Comparison of ENCODE assay signal across 35 cellular contexts in genomic region chr11:5807580-5807979, GRCh38. TPM values are rescaled to one million over a fixed set of nuclear protein-coding genes. Genes with fewer than 3 reads are reported as not detected.
DNase-seq lines count a peak whose midpoint lies in the region; ATAC-seq, FAIRE-seq and TF ChIP-seq lines count a peak whose summit lies in the region.
"Had no signal": no experiment of that assay in that cellular context is flagged by ENCODE, and none has a peak within 500 bp of the region (broad histone marks: within the 10 kb centered on the region; RNA-seq: fewer than 3 reads in every experiment).

No MANE protein-coding gene starts in this region.

- no peak overlapping the region for H4K91ac ChIP-seq in H1 (replicated peaks; ENCODE audit: insufficient read length, low read length)

- TF ChIP-seq POLR2A in H1 (IDR thresholded peaks at IDR 0.05; ENCODE audit: control extremely low read depth in 1 of 2, low read depth in 2 of 2, low read length in 2 of 2): no peak

- H3K23ac ChIP-seq in H1 (ENCODE audit: insufficient read length): no peak overlapping the region

- CTCF ChIA-PET in activated naive CD4-positive, alpha-beta T cell treated with anti-CD3 and anti-CD28 coated beads for 36 hours (lab: Charles Lee): interaction anchor here (0.6 to 1.1 kb wide), 5 partner anchors 123 to 1056 kb away, joined by 3 to 7 read pairs (median 3); partner anchors contain the start of gene TRIM5
- CTCF ChIA-PET in H1 (lab: Charles Lee; ENCODE audit: partially characterized antibody): interaction anchor here (0.6 to 1.6 kb wide), 19 partner anchors 10 to 693 kb away, joined by 3 to 8 read pairs (median 3); partner anchors contain the start of gene OR52N5

- no peak for ATAC-seq in stimulated activated naive CD8-positive, alpha-beta T cell treated with anti-CD3 and anti-CD28 coated beads, Interleukin-15, amount 100 ng/mL, for 72 hours
- no peak for ATAC-seq in HG03175 (IDR thresholded peaks at IDR 0.05; ENCODE audit: unreplicated experiment)
- ATAC-seq: K562 had no signal

- H3K9me3 Mint-ChIP-seq in activated naive CD4-positive, alpha-beta T cell treated with anti-CD3 and anti-CD28 coated beads for 36 hours: peaks cover 16% of the 10 kb centered on the region
- peaks cover 7 to 17% of the 10 kb centered on the region in 2 donors for H3K9me3 Mint-ChIP-seq in stimulated activated naive CD8-positive, alpha-beta T cell treated with anti-CD3 and anti-CD28 coated beads, Interleukin-15, amount 100 ng/mL, for 72 hours

- no peak overlapping the region for H3K27ac ChIP-seq in H1 (ENCODE audit: low read depth, low read length)
- H3K27ac ChIP-seq: ascending aorta, cardiac muscle cell, colonic mucosa, pancreas had no signal

- no peak overlapping the region for H4K8ac ChIP-seq in H1 (ENCODE audit: extremely low read depth, insufficient read depth, low read length)

- no peaks in the 10 kb centered on the region for H3K36me3 ChIP-seq in H1 (ENCODE audit: control insufficient read depth in 2 of 4, insufficient read depth in 4 of 4, low read length in 3 of 4)
- H3K36me3 ChIP-seq: ascending aorta, cardiac muscle cell, colonic mucosa, MG63, pancreas had no signal

- H3K36me3 Mint-ChIP-seq in activated naive CD4-positive, alpha-beta T cell treated with anti-CD3 and anti-CD28 coated beads for 36 hours (ENCODE audit: low read depth): peaks cover 6% of the 10 kb centered on the region
- H3K36me3 Mint-ChIP-seq: CD14-positive monocyte had no signal

- peak; percentile 8 for DNase-seq in activated naive CD4-positive, alpha-beta T cell treated with anti-CD3 and anti-CD28 coated beads for 36 hours
- no peak for DNase-seq in activated naive CD4-positive, alpha-beta T cell treated with Interleukin-2 at 50 U/mL for 16 hours
- DNase-seq in KBM-7 (peak; percentile 28), H1 (ENCODE audit: low read depth in 1 of 2, low spot score in 2 of 2) (peak in 1 of 2 experiments; percentile 56), urothelium cell line (ENCODE audit: low spot score) (peak; percentile 9), NCI-H187 treated with DMSO at 0.1 percent for 48 hours (lab: John Stamatoyannopoulos, UW) (no peak)
- DNase-seq in stimulated activated naive CD8-positive, alpha-beta T cell treated with anti-CD3 and anti-CD28 coated beads, Interleukin-15, amount 100 ng/mL, for 72 hours: no peak
- DNase-seq: activated CD4-positive, alpha-beta T cell treated with anti-CD3 and anti-CD28 coated beads for 48 hours; activated gamma-delta T cell; activated T-cell treated with anti-CD3 and anti-CD28 coated beads, Interleukin-2, amount 50 U/mL, for 24 hours; colonic mucosa; DMS79; effector CD8-positive, alpha-beta T cell; GF-D8; hippocampal formation; MG63; NCI-H1105 treated with DMSO at 0.1 percent for 48 hours; NCI-H2029; nephron progenitor cell; pancreas; SIG-M5; small intestine; stimulated activated naive CD4-positive, alpha-beta T cell treated with Interleukin-2 at 50 U/mL for 16 hours; SW 1271 had no signal

- peaks cover 0 to 7% (median 1%) of the 10 kb centered on the region in 4 experiments; a peak in 2 of 7 replicates for H3K4me1 ChIP-seq in H1 (replicated peaks in 1 of 4; ENCODE audit: control insufficient read depth in 3 of 4, insufficient read depth in 4 of 4, low read length in 3 of 4)
- H3K4me1 ChIP-seq: ascending aorta, colonic mucosa had no signal

- no peaks in the 10 kb centered on the region for H3K79me1 ChIP-seq in H1 (ENCODE audit: low read depth, low read length)

- H3K4me2 ChIP-seq in H1 (ENCODE audit: insufficient read depth in 1 of 2, low read depth in 2 of 2, low read length in 2 of 2): no peak overlapping the region; a peak in 1 of 4 replicates

- H2BK15ac ChIP-seq in H1 (ENCODE audit: low read length): no peak overlapping the region

- H3K79me2 ChIP-seq in H1 (ENCODE audit: control insufficient read depth in 1 of 2, insufficient read depth in 2 of 2, low read length in 2 of 2): no peaks in the 10 kb centered on the region

- H3K4me1 Mint-ChIP-seq in activated naive CD4-positive, alpha-beta T cell treated with anti-CD3 and anti-CD28 coated beads for 36 hours (ENCODE audit: low read depth): peaks cover 8% of the 10 kb centered on the region
- H3K4me1 Mint-ChIP-seq in stimulated activated naive CD8-positive, alpha-beta T cell treated with anti-CD3 and anti-CD28 coated beads, Interleukin-15, amount 100 ng/mL, for 72 hours: peaks cover 14% of the 10 kb centered on the region

- H2BK120ac ChIP-seq in H1 (replicated peaks; ENCODE audit: low read depth, low read length): no peak overlapping the region

- TF ChIP-seq CTCF in H1 (IDR thresholded peaks at IDR 0.05; ENCODE audit: control extremely low read depth in 1 of 3, insufficient read depth in 1 of 3, low read depth in 1 of 3, low read length in 3 of 3): peak in 2 of 3 experiments; percentile 41 to 43; a peak in 2 of 4 replicates

- no peak overlapping the region for H2BK20ac ChIP-seq in H1 (ENCODE audit: low read length)

- peaks cover 5% of the 10 kb centered on the region; the same call in 1 of the 2 replicates for H3K23me2 ChIP-seq in H1 (ENCODE audit: low read depth, low read length)

- no peak overlapping the region for H2AK5ac ChIP-seq in H1 (ENCODE audit: low read depth, low read length)

- H3K27me3 ChIP-seq in H1 (replicated peaks in 1 of 4; ENCODE audit: control insufficient read depth in 3 of 4, extremely low read depth in 1 of 4, insufficient read depth in 3 of 4, low read length in 3 of 4): no peaks in the 10 kb centered on the region
- H3K27me3 ChIP-seq: ascending aorta, cardiac muscle cell, colonic mucosa, MG63, pancreas had no signal

- H3K9ac ChIP-seq in H1 (replicated peaks in 1 of 4; ENCODE audit: extremely low read depth in 1 of 4, low read depth in 3 of 4, low read length in 3 of 4): no peak overlapping the region

- POLR2A ChIA-PET in H1 (lab: Charles Lee; ENCODE audit: partially characterized antibody): no interaction called here

- 0 out of 2 replicates have a peak overlapping the region, but pooled peaks have one; percentile 5 for H2AFZ ChIP-seq in H1 (ENCODE audit: low read length)

- peak overlapping the region; percentile 40 for H3K4me3 Mint-ChIP-seq in activated naive CD4-positive, alpha-beta T cell treated with anti-CD3 and anti-CD28 coated beads for 36 hours
- H3K4me3 Mint-ChIP-seq in stimulated activated naive CD8-positive, alpha-beta T cell treated with anti-CD3 and anti-CD28 coated beads, Interleukin-15, amount 100 ng/mL, for 72 hours: no peak overlapping the region
- H3K4me3 Mint-ChIP-seq: activated T-cell treated with anti-CD3 and anti-CD28 coated beads, Interleukin-2, amount 50 U/mL, for 24 hours; CD14-positive monocyte; nephron progenitor cell had no signal

- H3K27ac Mint-ChIP-seq in activated naive CD4-positive, alpha-beta T cell treated with anti-CD3 and anti-CD28 coated beads for 36 hours: no peak overlapping the region
- no peak overlapping the region for H3K27ac Mint-ChIP-seq in stimulated activated naive CD8-positive, alpha-beta T cell treated with anti-CD3 and anti-CD28 coated beads, Interleukin-15, amount 100 ng/mL, for 72 hours
- H3K27ac Mint-ChIP-seq: activated T-cell treated with anti-CD3 and anti-CD28 coated beads, Interleukin-2, amount 50 U/mL, for 24 hours; memory B cell; nephron progenitor cell had no signal

- TF ChIP-seq EP300 in H1 (IDR thresholded peaks at IDR 0.05; ENCODE audit: borderline replicate concordance in 1 of 2, low read depth in 2 of 2, low read length in 2 of 2): no peak

- in situ Hi-C loops in KBM-7 (cut with MboI; ENCODE audit: low pct_unique_long_range_greater_than_20kb, low sequenced_read_pairs): no loop called here

- H3K56ac ChIP-seq in H1 (replicated peaks; ENCODE audit: insufficient read length, low read depth, low read length): no peak overlapping the region

- no peak; a peak in 1 of 4 replicates for TF ChIP-seq RAD21 in H1 (IDR thresholded peaks at IDR 0.05 in 1 of 2, conservative IDR thresholded peaks at IDR 0.05 in 1 of 2; ENCODE audit: low read depth in 2 of 2, low read length in 2 of 2)

- peaks cover 11% of the 10 kb centered on the region for H3K27me3 Mint-ChIP-seq in activated naive CD4-positive, alpha-beta T cell treated with anti-CD3 and anti-CD28 coated beads for 36 hours (ENCODE audit: low read depth)
- H3K27me3 Mint-ChIP-seq in stimulated activated naive CD8-positive, alpha-beta T cell treated with anti-CD3 and anti-CD28 coated beads, Interleukin-15, amount 100 ng/mL, for 72 hours: peaks cover 22% of the 10 kb centered on the region

- H3K4me3 ChIP-seq in H1 (ENCODE audit: extremely low read depth in 1 of 4, insufficient read depth in 2 of 4, low read depth in 3 of 4, low read length in 4 of 4): no peak overlapping the region
- H3K4me3 ChIP-seq: cardiac muscle cell, colonic mucosa, K562, MG63, pancreas had no signal

- H3K14ac ChIP-seq in H1 (ENCODE audit: insufficient read length): no peak overlapping the region

- H3K9me3 ChIP-seq in H1 (ENCODE audit: insufficient read depth in 2 of 2, low read depth in 1 of 2, low read length in 1 of 2): no peaks in the 10 kb centered on the region
- H3K9me3 ChIP-seq: ascending aorta, colonic mucosa, MG63, pancreas had no signal

- intact Hi-C loops in activated naive CD4-positive, alpha-beta T cell treated with anti-CD3 and anti-CD28 coated beads for 36 hours (cut with micrococcal nuclease): loop anchor here (5.0 to 10.0 kb wide), 2 partner anchors 425 to 1203 kb away; partner anchors contain the start of genes OR51M1 and TRIM68

- H2BK12ac ChIP-seq in H1 (ENCODE audit: low read depth, low read length): no peak overlapping the region

- H4K20me1 ChIP-seq in H1 (replicated peaks in 1 of 2; ENCODE audit: control insufficient read depth in 1 of 2, insufficient read depth in 2 of 2, low read length in 2 of 2): no peaks in the 10 kb centered on the region

- FAIRE-seq in H1 (lab: Jason Lieb, UNC) (no peak), urothelium cell line (lab: Jason Lieb, UNC) (no peak)
- FAIRE-seq: A204.1, K562, pancreas, small intestine had no signal

- WGBS in H1 (ENCODE audit: extremely low coverage in 1 of 2, insufficient coverage in 1 of 2, insufficient read length in 1 of 2, insufficient replicate concordance in 2 of 2, low coverage in 1 of 2, low lambda C conversion rate in 2 of 2, missing lambda C conversion rate in 1 of 2), 2 experiments: 50% methylated on average over 10 of the region's 10 CpGs; no CpG with 5 or more reads in 1 of the 2 experiments

- no peak overlapping the region for H4K5ac ChIP-seq in H1 (ENCODE audit: insufficient read length, low read depth, low read length)

- H3K4ac ChIP-seq in H1 (replicated peaks; ENCODE audit: insufficient read length, low read depth, low read length): no peak overlapping the region

- no peak overlapping the region for H3K18ac ChIP-seq in H1 (ENCODE audit: extremely low read depth, low read length)

- H2BK5ac ChIP-seq in H1 (ENCODE audit: low read depth, low read length): no peak overlapping the region

RNA-seq across cellular contexts. Expression of gene OR52N2, which starts 1.1 kb away (rescaled TPM):
- total RNA-seq in activated naive CD4-positive, alpha-beta T cell treated with anti-CD3 and anti-CD28 coated beads for 36 hours: not detected
- 0.33 and 0.39 TPM in 2 replicates for total RNA-seq in H1 (2021; fragmentation: NEBNext Ultra II Directional; extraction: Animal tissue kit (Norgen Biotek cat#: 25700))
- polyA plus RNA-seq in H1 (2011; rRNA removed): 3.8 and 4.8 TPM in 2 replicates
- polyA plus RNA-seq in H1 (2011; cell fraction: cytosol; rRNA removed): 1.7 TPM
- polyA plus RNA-seq in H1 (2011; cell fraction: nucleus; rRNA removed): 1.7 TPM
- polyA plus RNA-seq in H1 (2012, experiment 1 of 2): 0.48 to 1.0 TPM (median 0.60 TPM) in 4 replicates
- not detected for polyA plus RNA-seq in H1 (2012, experiment 2 of 2)
- 0.49 TPM for polyA plus RNA-seq in H1 (2013, experiment 1 of 2)
- polyA plus RNA-seq in H1 (2013, experiment 2 of 2): 0.22 TPM
- polyA minus RNA-seq in H1 (2011; rRNA and poly(A)+ RNA removed): 1.5 and 2.8 TPM in 2 replicates
- not detected for polyA minus RNA-seq in H1 (2011; cell fraction: cytosol; rRNA and poly(A)+ RNA removed)
- 0.60 TPM for polyA minus RNA-seq in H1 (2011; cell fraction: nucleus; rRNA and poly(A)+ RNA removed)
- total RNA-seq: ascending aorta, cardiac muscle cell, colonic mucosa, epithelial cell of proximal tubule, HT1080, K562, temporal lobe, ureter had no signal
- polyA plus RNA-seq: cardiac muscle cell, CD14-positive monocyte, K562, pancreas had no signal

RNA-seq across cellular contexts. Expression of gene OR52N1, which starts 16.5 kb away (rescaled TPM):
- total RNA-seq in activated naive CD4-positive, alpha-beta T cell treated with anti-CD3 and anti-CD28 coated beads for 36 hours: under 1 TPM; 0.07 to 0.15 TPM
- not detected in 2 replicates for total RNA-seq in H1 (2021; fragmentation: NEBNext Ultra II Directional; extraction: Animal tissue kit (Norgen Biotek cat#: 25700))
- polyA plus RNA-seq in H1 (2011; rRNA removed): 0.09 TPM in 1 of 2 replicates, not detected in the other
- polyA plus RNA-seq in H1 (2011; cell fraction: cytosol; rRNA removed): 0.08 TPM
- 0.13 TPM for polyA plus RNA-seq in H1 (2011; cell fraction: nucleus; rRNA removed)
- not detected in 4 replicates for polyA plus RNA-seq in H1 (2012, experiment 1 of 2)
- polyA plus RNA-seq in H1 (2012, experiment 2 of 2): not detected
- polyA plus RNA-seq in H1 (2013, experiment 1 of 2): not detected
- not detected for polyA plus RNA-seq in H1 (2013, experiment 2 of 2)
- 0.54 and 0.76 TPM in 2 replicates for polyA minus RNA-seq in H1 (2011; rRNA and poly(A)+ RNA removed)
- not detected for polyA minus RNA-seq in H1 (2011; cell fraction: cytosol; rRNA and poly(A)+ RNA removed)
- polyA minus RNA-seq in H1 (2011; cell fraction: nucleus; rRNA and poly(A)+ RNA removed): 1.2 TPM
- total RNA-seq: ascending aorta, cardiac muscle cell, colonic mucosa, epithelial cell of proximal tubule, HT1080, K562, temporal lobe had no signal
- polyA plus RNA-seq: cardiac muscle cell, CD14-positive monocyte, K562, pancreas, small intestine had no signal

RNA-seq across cellular contexts. Expression of gene OR52N5, which starts 24.4 kb away (rescaled TPM):
- not detected for total RNA-seq in activated naive CD4-positive, alpha-beta T cell treated with anti-CD3 and anti-CD28 coated beads for 36 hours
- not detected in 2 replicates for total RNA-seq in H1 (2021; fragmentation: NEBNext Ultra II Directional; extraction: Animal tissue kit (Norgen Biotek cat#: 25700))
- 0.06 and 0.12 TPM in 2 replicates for polyA plus RNA-seq in H1 (2011; rRNA removed)
- polyA plus RNA-seq in H1 (2011; cell fraction: cytosol; rRNA removed): not detected
- not detected for polyA plus RNA-seq in H1 (2011; cell fraction: nucleus; rRNA removed)
- polyA plus RNA-seq in H1 (2012, experiment 1 of 2): not detected in 4 replicates
- not detected for polyA plus RNA-seq in H1 (2012, experiment 2 of 2)
- polyA plus RNA-seq in H1 (2013, experiment 1 of 2): not detected
- not detected for polyA plus RNA-seq in H1 (2013, experiment 2 of 2)
- polyA minus RNA-seq in H1 (2011; rRNA and poly(A)+ RNA removed): 0.22 and 1.9 TPM in 2 replicates
- not detected for polyA minus RNA-seq in H1 (2011; cell fraction: cytosol; rRNA and poly(A)+ RNA removed)
- polyA minus RNA-seq in H1 (2011; cell fraction: nucleus; rRNA and poly(A)+ RNA removed): 1.2 TPM
- total RNA-seq: ascending aorta, colonic mucosa, epithelial cell of proximal tubule, HT1080, K562, ureter had no signal
- polyA plus RNA-seq: cardiac muscle cell, CD14-positive monocyte, K562, pancreas, small intestine had no signal

RNA-seq across cellular contexts. Expression of gene OR52E6, which starts 34.1 kb away (rescaled TPM):
- not detected for total RNA-seq in activated naive CD4-positive, alpha-beta T cell treated with anti-CD3 and anti-CD28 coated beads for 36 hours
- not detected in 2 replicates for total RNA-seq in H1 (2021; fragmentation: NEBNext Ultra II Directional; extraction: Animal tissue kit (Norgen Biotek cat#: 25700))
- polyA plus RNA-seq in H1 (2011; rRNA removed): 0.14 TPM in 1 of 2 replicates, not detected in the other
- polyA plus RNA-seq in H1 (2011; cell fraction: cytosol; rRNA removed): not detected
- polyA plus RNA-seq in H1 (2011; cell fraction: nucleus; rRNA removed): 0.13 TPM
- not detected in 4 replicates for polyA plus RNA-seq in H1 (2012, experiment 1 of 2)
- polyA plus RNA-seq in H1 (2012, experiment 2 of 2): not detected
- polyA plus RNA-seq in H1 (2013, experiment 1 of 2): not detected
- not detected for polyA plus RNA-seq in H1 (2013, experiment 2 of 2)
- polyA minus RNA-seq in H1 (2011; rRNA and poly(A)+ RNA removed): 1.1 and 1.6 TPM in 2 replicates
- not detected for polyA minus RNA-seq in H1 (2011; cell fraction: cytosol; rRNA and poly(A)+ RNA removed)
- polyA minus RNA-seq in H1 (2011; cell fraction: nucleus; rRNA and poly(A)+ RNA removed): 0.70 TPM
- total RNA-seq: ascending aorta, cardiac muscle cell, colonic mucosa, epithelial cell of proximal tubule, HT1080, K562, pancreas, temporal lobe, ureter had no signal
- polyA plus RNA-seq: cardiac muscle cell, CD14-positive monocyte, K562, pancreas, small intestine had no signal

RNA-seq across cellular contexts. Expression of gene OR52E8, which starts 49.9 kb away (rescaled TPM):
- total RNA-seq in activated naive CD4-positive, alpha-beta T cell treated with anti-CD3 and anti-CD28 coated beads for 36 hours: not detected
- total RNA-seq in H1 (2021; fragmentation: NEBNext Ultra II Directional; extraction: Animal tissue kit (Norgen Biotek cat#: 25700)): not detected in 2 replicates
- polyA plus RNA-seq in H1 (2011; rRNA removed): not detected in 2 replicates
- not detected for polyA plus RNA-seq in H1 (2011; cell fraction: cytosol; rRNA removed)
- 0.10 TPM for polyA plus RNA-seq in H1 (2011; cell fraction: nucleus; rRNA removed)
- polyA plus RNA-seq in H1 (2012, experiment 1 of 2): not detected in 4 replicates
- polyA plus RNA-seq in H1 (2012, experiment 2 of 2): not detected
- polyA plus RNA-seq in H1 (2013, experiment 1 of 2): not detected
- not detected for polyA plus RNA-seq in H1 (2013, experiment 2 of 2)
- polyA minus RNA-seq in H1 (2011; rRNA and poly(A)+ RNA removed): 0.69 and 1.6 TPM in 2 replicates
- not detected for polyA minus RNA-seq in H1 (2011; cell fraction: cytosol; rRNA and poly(A)+ RNA removed)
- polyA minus RNA-seq in H1 (2011; cell fraction: nucleus; rRNA and poly(A)+ RNA removed): 1.9 TPM
- total RNA-seq: ascending aorta, colonic mucosa, epithelial cell of proximal tubule, HT1080, K562, pancreas, temporal lobe, ureter had no signal
- polyA plus RNA-seq: cardiac muscle cell, CD14-positive monocyte, K562, pancreas, small intestine had no signal

Comparison
In these comparisons a context has a peak if more than half of its experiments do, and no peak if none do; other contexts are left out.
1. DNase-seq: peak in activated naive CD4-positive, alpha-beta T cell treated with anti-CD3 and anti-CD28 coated beads for 36 hours (single experiment), KBM-7 (single experiment) and urothelium cell line (single experiment); none in activated naive CD4-positive, alpha-beta T cell treated with Interleukin-2 at 50 U/mL for 16 hours (single experiment), stimulated activated naive CD8-positive, alpha-beta T cell treated with anti-CD3 and anti-CD28 coated beads, Interleukin-15, amount 100 ng/mL, for 72 hours (0 of 2) and NCI-H187 treated with DMSO at 0.1 percent for 48 hours (single experiment).